In the genomic region with DNA sequence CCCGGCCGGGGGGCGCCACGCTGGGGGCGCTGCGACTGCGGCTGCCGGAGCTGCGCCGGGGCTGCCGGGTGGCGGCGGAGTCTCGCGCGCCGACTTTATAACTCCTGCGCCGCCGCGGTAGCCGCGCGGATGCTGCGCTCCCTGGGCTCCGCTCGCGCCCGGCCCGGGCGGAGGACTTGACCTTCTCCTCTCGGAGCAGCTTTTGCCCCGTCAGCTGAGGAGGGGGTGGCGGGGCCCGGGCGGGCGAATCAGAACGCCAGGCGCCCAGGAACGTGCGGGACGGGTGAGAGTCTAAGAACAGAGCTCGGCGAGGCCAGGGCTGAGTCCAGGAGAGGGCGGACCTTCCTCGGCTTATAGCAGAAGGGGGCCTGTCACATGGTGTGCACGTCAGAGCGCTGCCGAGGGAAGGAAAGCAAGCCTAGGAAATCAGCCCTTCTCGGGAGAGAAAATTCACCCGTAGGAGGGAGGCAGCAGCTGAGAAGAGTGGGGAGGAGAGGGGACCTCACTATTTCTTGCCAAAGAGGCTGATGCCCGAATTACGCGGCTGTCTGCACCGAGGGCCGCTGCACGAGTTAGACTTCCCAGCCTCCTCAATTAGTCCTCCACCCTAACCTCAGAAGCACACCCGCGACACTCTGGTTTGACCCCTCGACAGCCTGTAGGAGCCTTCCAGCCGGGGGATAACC, we compare ENCODE assay signal across 8 cellular contexts. TPM values are rescaled to one million over a fixed set of nuclear protein-coding genes. Genes with fewer than 3 reads are reported as not detected.
DNase-seq lines count a peak whose midpoint lies in the region; ATAC-seq and TF ChIP-seq lines count a peak whose summit lies in the region.

Gene FOXD1, minus strand, starts transcription at position 327 of the 686 bp plus-strand sequence. CDS start 415 bp downstream, outside the sequence.

- no peak for TF ChIP-seq CTCF in nephron progenitor cell (IDR thresholded peaks at IDR 0.05)

- no peaks in the 10 kb centered on the region for H3K36me3 Mint-ChIP-seq in activated T-helper 1 cell treated with anti-CD3 and anti-CD28 coated beads, Interleukin-12 subunit alpha, Interleukin-12 subunit beta, Interleukin-2, Interleukin-4 antibody, amounts not matched to agents 30 ng/mL and 10 ng/mL and 1 ng/mL, durations not matched to agents 14 hours and 24 hours and 36 hours (ENCODE audit: low read depth)
- H3K36me3 Mint-ChIP-seq in nephron progenitor cell (ENCODE audit: low read depth): no peaks in the 10 kb centered on the region

- H3K4me3 Mint-ChIP-seq in activated T-helper 1 cell treated with anti-CD3 and anti-CD28 coated beads, Interleukin-12 subunit alpha, Interleukin-12 subunit beta, Interleukin-2, Interleukin-4 antibody, amounts not matched to agents 30 ng/mL and 10 ng/mL and 1 ng/mL, durations not matched to agents 14 hours and 24 hours and 36 hours: peak within 1 kb of the TSS; percentile 75
- H3K4me3 Mint-ChIP-seq in nephron progenitor cell: peak within 1 kb of the TSS; percentile 89

- DNase-seq in NCI-H510A (lab: John Stamatoyannopoulos, UW) (peak; percentile 71), fibroblast of the conjunctiva (ENCODE audit: low read depth) (peak; percentile 90), nephron progenitor cell (peak; percentile 73)
- no peak for DNase-seq in activated T-helper 1 cell treated with anti-CD3 and anti-CD28 coated beads, Interleukin-12 subunit alpha, Interleukin-12 subunit beta, Interleukin-2, Interleukin-4 antibody, amounts not matched to agents 30 ng/mL and 10 ng/mL and 1 ng/mL, durations not matched to agents 14 hours and 24 hours and 36 hours (ENCODE audit: low spot score)

- peaks cover 7% of the 10 kb centered on the region; the same call in 1 of the 2 replicates for H3K4me1 ChIP-seq in ES-I3 (ENCODE audit: insufficient read depth, low read length)

- H3K36me3 ChIP-seq in ES-I3 (ENCODE audit: insufficient read depth, low read length): no peaks in the 10 kb centered on the region

- no peaks in the 10 kb centered on the region for H3K9me3 Mint-ChIP-seq in activated T-helper 1 cell treated with anti-CD3 and anti-CD28 coated beads, Interleukin-12 subunit alpha, Interleukin-12 subunit beta, Interleukin-2, Interleukin-4 antibody, amounts not matched to agents 30 ng/mL and 10 ng/mL and 1 ng/mL, durations not matched to agents 14 hours and 24 hours and 36 hours
- H3K9me3 Mint-ChIP-seq in nephron progenitor cell: no peaks in the 10 kb centered on the region

- H3K27ac Mint-ChIP-seq in activated T-helper 1 cell treated with anti-CD3 and anti-CD28 coated beads, Interleukin-12 subunit alpha, Interleukin-12 subunit beta, Interleukin-2, Interleukin-4 antibody, amounts not matched to agents 30 ng/mL and 10 ng/mL and 1 ng/mL, durations not matched to agents 14 hours and 24 hours and 36 hours: peak within 1 kb of the TSS; percentile 73
- no peak within 1 kb of the TSS for H3K27ac Mint-ChIP-seq in nephron progenitor cell

- peaks cover 15% of the 10 kb centered on the region for H3K4me1 Mint-ChIP-seq in activated T-helper 1 cell treated with anti-CD3 and anti-CD28 coated beads, Interleukin-12 subunit alpha, Interleukin-12 subunit beta, Interleukin-2, Interleukin-4 antibody, amounts not matched to agents 30 ng/mL and 10 ng/mL and 1 ng/mL, durations not matched to agents 14 hours and 24 hours and 36 hours (ENCODE audit: low read depth)
- peaks cover 38% of the 10 kb centered on the region for H3K4me1 Mint-ChIP-seq in nephron progenitor cell

- H3K9me3 ChIP-seq in ES-I3 (ENCODE audit: control insufficient read depth, insufficient read depth, low read length): no peaks in the 10 kb centered on the region

- H3K9ac ChIP-seq in ES-I3 (ENCODE audit: low read depth, low read length): peak within 1 kb of the TSS; percentile 63

- ATAC-seq in HG03095 (IDR thresholded peaks at IDR 0.05; ENCODE audit: unreplicated experiment) (peak; percentile 62), HG02938 (IDR thresholded peaks at IDR 0.05; ENCODE audit: unreplicated experiment) (no peak), GM21528 (IDR thresholded peaks at IDR 0.05; ENCODE audit: low FRiP score, unreplicated experiment) (no peak)

- peaks cover 76% of the 10 kb centered on the region for H3K27me3 Mint-ChIP-seq in activated T-helper 1 cell treated with anti-CD3 and anti-CD28 coated beads, Interleukin-12 subunit alpha, Interleukin-12 subunit beta, Interleukin-2, Interleukin-4 antibody, amounts not matched to agents 30 ng/mL and 10 ng/mL and 1 ng/mL, durations not matched to agents 14 hours and 24 hours and 36 hours (ENCODE audit: insufficient read depth)
- H3K27me3 Mint-ChIP-seq in nephron progenitor cell (ENCODE audit: low read depth, poor library complexity): peaks cover 89% of the 10 kb centered on the region

- intact Hi-C loops in activated T-helper 1 cell treated with anti-CD3 and anti-CD28 coated beads, Interleukin-12 subunit alpha, Interleukin-12 subunit beta, Interleukin-2, Interleukin-4 antibody, amounts not matched to agents 30 ng/mL and 10 ng/mL and 1 ng/mL, durations not matched to agents 14 hours and 24 hours and 36 hours (cut with micrococcal nuclease): loop anchor here (1.0 kb wide), 2 partner anchors 11 to 232 kb away; no protein-coding TSS in a partner anchor

RNA-seq across cellular contexts. Expression of gene FOXD1, which starts in this region (rescaled TPM):
- 0.13 and 0.15 TPM in 2 replicates for total RNA-seq in activated T-helper 1 cell treated with anti-CD3 and anti-CD28 coated beads, Interleukin-12 subunit alpha, Interleukin-12 subunit beta, Interleukin-2, Interleukin-4 antibody, amounts not matched to agents 30 ng/mL and 10 ng/mL and 1 ng/mL, durations not matched to agents 14 hours and 24 hours and 36 hours
